22 cellular contexts compared by ENCODE assay signal in the genomic region with DNA sequence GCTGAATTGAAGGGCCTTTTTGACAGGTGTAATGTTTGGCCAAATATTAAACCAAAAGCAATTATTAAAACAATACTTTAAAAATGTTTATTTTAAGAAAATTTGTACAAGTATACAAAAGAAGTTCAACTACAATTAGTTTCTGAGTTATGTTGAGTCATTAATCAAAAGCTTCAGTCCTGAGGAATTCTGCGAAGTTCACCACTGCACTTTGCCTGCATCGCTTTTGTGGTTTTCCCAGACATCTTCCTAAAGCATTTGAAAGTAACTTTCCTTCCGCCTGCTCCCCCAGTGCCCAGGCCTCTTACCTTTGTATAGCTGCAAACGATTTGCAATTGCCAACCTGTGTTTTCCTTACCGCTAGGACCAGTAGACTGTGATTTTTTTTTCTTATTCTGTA.
"Had no signal": no experiment of that assay in that cellular context is flagged by ENCODE, and none has a peak within 500 bp of the region (broad histone marks: within the 10 kb centered on the region; RNA-seq: fewer than 3 reads in every experiment).

No MANE protein-coding gene starts in this region.

- DNase-seq: cortex of kidney; dorsolateral prefrontal cortex; effector CD4-positive, alpha-beta T cell; foreskin fibroblast; gastrocnemius medialis; head of caudate nucleus; kidney; natural killer cell; occipital lobe; ovary; posterior cingulate gyrus; right lobe of liver; stimulated activated CD4-positive, alpha-beta T cell treated with anti-CD3 and anti-CD28 coated beads, Interleukin-12 subunit alpha, Interleukin-12 subunit beta, amount 100 ng/mL, for 4 hours; stimulated activated CD4-positive, alpha-beta T cell treated with anti-CD3 and anti-CD28 coated beads, Interleukin-1b, Interleukin-23, amount 100 ng/mL, for 48 hours; stimulated activated CD4-positive, alpha-beta T cell treated with anti-CD3 and anti-CD28 coated beads, Interleukin-4, amount 100 ng/mL, for 1 hour; stimulated activated naive CD4-positive, alpha-beta T cell treated with Interleukin-2 at 50 U/mL for 16 hours; stomach; thyroid gland; trophoblast cell had no signal

- H3K4me3 Mint-ChIP-seq: memory B cell; natural killer cell; stimulated activated effector memory CD8-positive, alpha-beta T cell treated with anti-CD3 and anti-CD28 coated beads, Interleukin-12 subunit alpha, Interleukin-12 subunit beta, amount 100 ng/mL, for 72 hours had no signal

- H3K36me3 Mint-ChIP-seq: memory B cell; natural killer cell; stimulated activated effector memory CD8-positive, alpha-beta T cell treated with anti-CD3 and anti-CD28 coated beads, Interleukin-12 subunit alpha, Interleukin-12 subunit beta, amount 100 ng/mL, for 72 hours had no signal

- H3K27ac Mint-ChIP-seq: memory B cell; natural killer cell; stimulated activated effector memory CD8-positive, alpha-beta T cell treated with anti-CD3 and anti-CD28 coated beads, Interleukin-12 subunit alpha, Interleukin-12 subunit beta, amount 100 ng/mL, for 72 hours had no signal

- H3K4me1 Mint-ChIP-seq: memory B cell; natural killer cell; stimulated activated effector memory CD8-positive, alpha-beta T cell treated with anti-CD3 and anti-CD28 coated beads, Interleukin-12 subunit alpha, Interleukin-12 subunit beta, amount 100 ng/mL, for 72 hours had no signal

- FAIRE-seq: kidney had no signal

- ATAC-seq: gastrocnemius medialis; left lobe of liver; natural killer cell; right lobe of liver; stimulated activated effector memory CD8-positive, alpha-beta T cell treated with anti-CD3 and anti-CD28 coated beads, Interleukin-12 subunit alpha, Interleukin-12 subunit beta, amount 100 ng/mL, for 72 hours had no signal

- H3K9me3 Mint-ChIP-seq: memory B cell; natural killer cell; stimulated activated effector memory CD8-positive, alpha-beta T cell treated with anti-CD3 and anti-CD28 coated beads, Interleukin-12 subunit alpha, Interleukin-12 subunit beta, amount 100 ng/mL, for 72 hours had no signal
